8 cellular contexts compared by ENCODE assay signal in genomic region chr1:212630159-212630900, GRCh38. TPM values are rescaled to one million over a fixed set of nuclear protein-coding genes. Genes with fewer than 3 reads are reported as not detected.
DNase-seq lines count a peak whose midpoint lies in the region; ATAC-seq and TF ChIP-seq lines count a peak whose summit lies in the region.

No MANE protein-coding gene starts in this region.

- POLR2A ChIA-PET in AG04450 (lab: Yijun Ruan, JAX): no interaction called here

- H3K27ac ChIP-seq in AG04450 (ENCODE audit: low read depth, low read length) (no peak overlapping the region), coronary artery (no peak overlapping the region)

- TF ChIP-seq CTCF in AG04450 (IDR thresholded peaks at IDR 0.05; ENCODE audit: low read depth, low read length): peak; percentile 84
- peak; percentile 85 for TF ChIP-seq CTCF in coronary artery (IDR thresholded peaks at IDR 0.05)

- ATAC-seq in GM18502 (IDR thresholded peaks at IDR 0.05; ENCODE audit: poor library complexity, unreplicated experiment): peak; percentile 94
- peak; percentile 94 for ATAC-seq in HG02870 (IDR thresholded peaks at IDR 0.05; ENCODE audit: unreplicated experiment)

- peaks cover 28% of the 10 kb centered on the region for H3K27me3 ChIP-seq in AG04450 (ENCODE audit: control insufficient read depth, insufficient read depth, low read length)

- DNase-seq in AG04450 (ENCODE audit: low read depth, low spot score) (no peak), NCI-H146 (lab: John Stamatoyannopoulos, UW) (peak; percentile 64), coronary artery (ENCODE audit: low spot score) (no peak), lung microvascular endothelial cell (ENCODE audit: low read depth in 2 of 2) (peak; percentile 55 to 57)
- DNase-seq in activated CD4-positive, alpha-beta T cell treated with anti-CD3 and anti-CD28 coated beads for 24 hours (ENCODE audit: low read depth in 2 of 2): peak; percentile 41 to 54
- peak; percentile 50 for DNase-seq in stimulated activated CD8-positive, alpha-beta memory T cell treated with anti-CD3 and anti-CD28 coated beads, Interleukin-4, amount 100 ng/mL, for 24 hours (ENCODE audit: low read depth)

- no peak overlapping the region for H3K4me3 ChIP-seq in AG04450 (ENCODE audit: low read depth, low read length)
- no peak overlapping the region for H3K4me3 ChIP-seq in coronary artery

- CTCF ChIA-PET in AG04450 (lab: Charles Lee): interaction anchor here (0.6 to 1.6 kb wide), 9 partner anchors 9 to 153 kb away, joined by 3 to 11 read pairs (median 3); no protein-coding TSS in a partner anchor

- no peaks in the 10 kb centered on the region; the same call in 1 of the 2 replicates for H3K9me3 ChIP-seq in AG04450 (ENCODE audit: control insufficient read depth, insufficient read depth, low read length)

RNA-seq across cellular contexts. Expression of gene ATF3, which starts 21.8 kb away (rescaled TPM):
- polyA plus RNA-seq in AG04450 (2011; rRNA removed): 5.5 TPM in 2 replicates
- polyA minus RNA-seq in AG04450 (2011; rRNA and poly(A)+ RNA removed): 9.8 and 21.2 TPM in 2 replicates
- 0.87 and 1.2 TPM in 2 replicates for total RNA-seq in lung microvascular endothelial cell

Comparison
In these comparisons a context has a peak if more than half of its experiments do, and no peak if none do; other contexts are left out.
1. DNase-seq: peak in NCI-H146 (single experiment), activated CD4-positive, alpha-beta T cell treated with anti-CD3 and anti-CD28 coated beads for 24 hours (2 of 2), lung microvascular endothelial cell (2 of 2) and stimulated activated CD8-positive, alpha-beta memory T cell treated with anti-CD3 and anti-CD28 coated beads, Interleukin-4, amount 100 ng/mL, for 24 hours (single experiment); none in AG04450 (single experiment) and coronary artery (single experiment).